ENCODE assay signal across 12 cellular contexts in the genomic region with DNA sequence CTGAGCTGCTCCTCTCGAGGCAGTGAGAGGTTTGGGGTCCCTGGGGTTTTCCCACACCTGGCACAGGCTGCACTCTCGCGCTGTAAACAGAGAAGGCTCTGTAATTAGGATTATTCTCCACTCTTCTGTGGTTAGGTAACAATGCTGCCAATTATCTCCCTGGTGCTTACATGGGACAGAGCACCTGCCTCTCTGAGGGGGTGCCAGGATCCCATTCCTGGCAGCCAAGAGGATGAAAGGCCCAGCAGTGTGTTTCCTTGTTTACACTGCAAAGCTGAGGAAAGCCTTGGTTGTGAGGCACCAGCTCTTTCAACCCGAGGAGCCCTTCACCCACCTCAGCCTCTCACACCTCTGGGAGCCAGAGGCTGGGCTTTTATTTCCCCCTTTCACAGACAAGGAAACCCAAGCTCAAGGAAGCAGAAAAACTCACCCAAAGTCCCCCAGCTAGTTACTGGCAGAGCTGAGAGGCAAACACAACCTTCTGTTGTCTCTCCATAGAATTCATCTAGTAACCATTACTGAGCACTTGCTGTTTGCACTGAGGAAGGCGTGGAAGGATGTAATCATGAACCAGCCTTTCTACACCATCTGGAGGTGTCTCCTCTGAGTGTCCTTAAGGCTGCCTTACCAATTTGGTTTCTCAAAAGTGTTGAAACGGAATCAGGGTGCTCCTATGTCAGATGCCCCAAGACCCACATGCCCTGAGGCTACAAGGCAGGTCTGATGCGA. TPM values are rescaled to one million over a fixed set of nuclear protein-coding genes. Genes with fewer than 3 reads are reported as not detected.
DNase-seq lines count a peak whose midpoint lies in the region; ATAC-seq and TF ChIP-seq lines count a peak whose summit lies in the region.
"Had no signal": no experiment of that assay in that cellular context is flagged by ENCODE, and none has a peak within 500 bp of the region (broad histone marks: within the 10 kb centered on the region; RNA-seq: fewer than 3 reads in every experiment).

No MANE protein-coding gene starts in this region.

- WGBS in aorta, 2 donors: 85 to 86% methylated on average over 7 of the region's 7 CpGs

- H3K27me3 Mint-ChIP-seq in activated naive CD8-positive, alpha-beta T cell treated with anti-CD3 and anti-CD28 coated beads for 36 hours: no peaks in the 10 kb centered on the region

- H3K9me3 Mint-ChIP-seq in activated naive CD8-positive, alpha-beta T cell treated with anti-CD3 and anti-CD28 coated beads for 36 hours: no peaks in the 10 kb centered on the region

- no peak overlapping the region for H3K4me3 ChIP-seq in left ventricle myocardium inferior
- H3K4me3 ChIP-seq in aorta (ENCODE audit: low read length in 2 of 2): no peak overlapping the region
- H3K4me3 ChIP-seq: thoracic aorta had no signal

- DNase-seq in left ventricle myocardium inferior: no peak
- DNase-seq in left cardiac atrium: no peak
- peak; percentile 91 for DNase-seq in NCI-H2171 treated with DMSO at 0.1 percent for 48 hours (lab: John Stamatoyannopoulos, UW)
- peak; percentile 20 for DNase-seq in activated naive CD8-positive, alpha-beta T cell treated with anti-CD3 and anti-CD28 coated beads for 36 hours
- DNase-seq in aorta: no peak
- no peak for DNase-seq in dedifferentiated amniotic fluid mesenchymal stem cell (ENCODE audit: extremely low spot score)
- DNase-seq: kidney glomerular epithelial cell, T-helper 9 cell had no signal

- H3K4me1 ChIP-seq in left ventricle myocardium inferior: peaks cover 35% of the 10 kb centered on the region
- H3K4me1 ChIP-seq in aorta (ENCODE audit: control insufficient read depth in 1 of 2, insufficient read depth in 2 of 2, low read length in 2 of 2): peaks cover 0 to 10% of the 10 kb centered on the region in 2 donors

- H3K27ac Mint-ChIP-seq in activated naive CD8-positive, alpha-beta T cell treated with anti-CD3 and anti-CD28 coated beads for 36 hours: peak overlapping the region; percentile 87

- H3K4me1 Mint-ChIP-seq in activated naive CD8-positive, alpha-beta T cell treated with anti-CD3 and anti-CD28 coated beads for 36 hours: peaks cover 34% of the 10 kb centered on the region

- H3K36me3 ChIP-seq in left ventricle myocardium inferior (no peaks in the 10 kb centered on the region), aorta (ENCODE audit: control insufficient read depth in 1 of 2, insufficient read depth in 2 of 2, low read length in 1 of 2) (no peaks in the 10 kb centered on the region)
- H3K36me3 ChIP-seq: thoracic aorta had no signal

- H3K9me3 ChIP-seq in left ventricle myocardium inferior (replicated peaks): no peaks in the 10 kb centered on the region
- no peaks in the 10 kb centered on the region for H3K9me3 ChIP-seq in aorta (ENCODE audit: control insufficient read depth, low read length)
- H3K9me3 ChIP-seq: thoracic aorta had no signal

- intact Hi-C loops in left ventricle myocardium inferior (cut with micrococcal nuclease) (no loop called here), left cardiac atrium (cut with DNase I) (no loop called here), aorta (cut with DNase I) (loop anchor here in 1 of 2 donors (5.0 kb wide), 1 partner anchor 41 kb away; the partner anchor contains the start of gene PROM1)

- no peak for TF ChIP-seq CTCF in left ventricle myocardium inferior (IDR thresholded peaks at IDR 0.05; ENCODE audit: borderline replicate concordance)

- H3K36me3 Mint-ChIP-seq in activated naive CD8-positive, alpha-beta T cell treated with anti-CD3 and anti-CD28 coated beads for 36 hours: peaks cover 4% of the 10 kb centered on the region

- no peak for ATAC-seq in left cardiac atrium
- no peak for ATAC-seq in aorta (ENCODE audit: low FRiP score)
- no peak for ATAC-seq in HG03520 (IDR thresholded peaks at IDR 0.05; ENCODE audit: unreplicated experiment)
- no peak for ATAC-seq in HG03432 (IDR thresholded peaks at IDR 0.05; ENCODE audit: unreplicated experiment)

- H3K27me3 ChIP-seq in left ventricle myocardium inferior (ENCODE audit: low read depth): no peaks in the 10 kb centered on the region
- H3K27me3 ChIP-seq in aorta (ENCODE audit: control insufficient read depth in 1 of 2, insufficient read depth in 2 of 2, low read length in 1 of 2): no peaks in the 10 kb centered on the region

- H3K27ac ChIP-seq in left ventricle myocardium inferior (replicated peaks) (peak overlapping the region; percentile 23), aorta (ENCODE audit: low read depth in 1 of 2, low read length in 2 of 2) (no peak overlapping the region)
- H3K27ac ChIP-seq: thoracic aorta had no signal

- H3K4me3 Mint-ChIP-seq in activated naive CD8-positive, alpha-beta T cell treated with anti-CD3 and anti-CD28 coated beads for 36 hours: no peak overlapping the region

RNA-seq across cellular contexts. Expression of gene PROM1, which starts 39.7 kb away (rescaled TPM):
- 2.9 TPM for total RNA-seq in left ventricle myocardium inferior
- total RNA-seq in left cardiac atrium: 1 to 10 TPM; 5.5 to 5.8 TPM
- under 1 TPM; 0.34 to 0.56 TPM for total RNA-seq in activated naive CD8-positive, alpha-beta T cell treated with anti-CD3 and anti-CD28 coated beads for 36 hours
- total RNA-seq in aorta: 10 to 100 TPM in 1 of 2 donors, 1 to 10 TPM in 1; 8.0 to 28.9 TPM
- polyA plus RNA-seq in aorta: 1 to 10 TPM; 4.1 to 4.4 TPM
- total RNA-seq: osteoblast had no signal

Comparison
In these comparisons a context has a peak if more than half of its experiments do, and no peak if none do; other contexts are left out.
1. DNase-seq: peak in NCI-H2171 treated with DMSO at 0.1 percent for 48 hours (single experiment) and activated naive CD8-positive, alpha-beta T cell treated with anti-CD3 and anti-CD28 coated beads for 36 hours (single experiment); none in left ventricle myocardium inferior (single experiment), left cardiac atrium (single experiment), aorta (0 of 2) and dedifferentiated amniotic fluid mesenchymal stem cell (single experiment).